In the genomic region with DNA sequence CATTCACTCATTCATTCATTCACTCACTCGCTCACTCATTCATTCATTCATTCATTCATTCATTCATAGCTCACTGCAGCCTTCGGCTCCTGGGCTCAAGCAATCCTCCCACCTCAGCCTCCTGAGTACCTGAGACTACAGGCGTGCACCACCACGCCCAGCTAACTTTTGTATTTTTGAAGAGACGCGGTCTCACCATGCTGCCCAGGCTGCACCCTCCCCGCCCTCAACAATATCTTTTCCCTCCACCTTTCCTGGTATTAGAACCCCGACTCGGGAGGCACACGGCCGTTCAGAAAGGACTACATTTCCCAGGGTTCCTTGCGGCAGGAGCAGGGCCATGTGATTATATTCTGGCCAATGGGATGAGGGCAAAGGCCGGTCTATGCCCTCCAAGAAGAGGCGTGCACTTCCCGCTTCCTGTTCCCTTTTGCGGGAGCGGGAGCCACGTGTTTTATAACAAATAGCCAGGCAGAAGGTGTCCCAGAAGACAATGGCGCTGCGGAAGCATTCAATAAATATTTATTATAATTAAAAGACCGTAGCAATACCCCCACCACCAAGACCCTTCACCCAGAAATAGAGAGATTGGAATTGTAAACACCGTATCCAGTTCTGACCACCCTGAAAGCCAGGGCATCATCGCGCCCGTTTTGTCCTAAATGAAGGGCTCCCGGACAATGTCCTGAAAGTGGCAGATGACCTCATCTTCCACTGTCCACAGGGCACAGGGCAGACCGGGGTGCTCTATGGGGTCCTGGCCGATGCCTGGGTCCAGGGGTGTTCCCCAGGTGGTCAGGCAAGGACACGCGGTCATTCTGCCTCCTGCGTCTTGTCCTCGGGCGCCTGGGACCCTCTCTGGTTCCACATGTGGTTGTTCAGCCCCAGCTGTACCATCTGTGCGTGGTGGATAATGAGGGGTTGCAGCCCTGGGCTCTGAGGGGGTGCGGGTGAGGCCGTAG, we compare ENCODE assay signal across 8 cellular contexts. TPM values are rescaled to one million over a fixed set of nuclear protein-coding genes. Genes with fewer than 3 reads are reported as not detected.
DNase-seq lines count a peak whose midpoint lies in the region; ATAC-seq and TF ChIP-seq lines count a peak whose summit lies in the region.

No MANE protein-coding gene starts in this region.

- CTCF ChIA-PET in PC-3 (lab: Charles Lee), result no interaction called here

- peaks cover 3% of the 10 kb centered on the region for H3F3A ChIP-seq in PC-3 (ENCODE audit: low read length, unreplicated experiment)

- H3K9ac ChIP-seq in PC-3 (ENCODE audit: low read length) (peak overlapping the region; percentile 24), mucosa of rectum (ENCODE audit: low read depth in 1 of 2, low read length in 2 of 2) (no peak overlapping the region)

- H3K9me3 ChIP-seq in PC-3 (ENCODE audit: low read length), result no peaks in the 10 kb centered on the region
- H3K9me3 ChIP-seq in mucosa of rectum (ENCODE audit: control insufficient read depth in 2 of 2, low read length in 2 of 2), result no peaks in the 10 kb centered on the region

- TF ChIP-seq RAD21 in Ishikawa (IDR thresholded peaks at IDR 0.05; ENCODE audit: low read depth), result no peak

- BruUV-seq in PC-3 (replicated peaks; lab: Mats Ljungman, UMichigan), result no TSS peak

- H4K20me1 ChIP-seq in PC-3 (ENCODE audit: low read length), result no peaks in the 10 kb centered on the region

- H3K27me3 ChIP-seq in PC-3 (ENCODE audit: low read length) (no peaks in the 10 kb centered on the region), mucosa of rectum (ENCODE audit: control insufficient read depth in 2 of 2, insufficient read depth in 2 of 2, low read length in 2 of 2) (no peaks in the 10 kb centered on the region)

- DNase-seq in DMS 273 treated with DMSO at 0.1 percent for 48 hours (lab: John Stamatoyannopoulos, UW) (peak; percentile 93), PC-3 (peak; percentile 93), activated T-cell treated with anti-CD3 and anti-CD28 coated beads for 24 hours (ENCODE audit: low read depth) (peak; percentile 77), epithelial cell of esophagus (ENCODE audit: low read depth) (peak; percentile 90)
- peak; percentile 69 for DNase-seq in stimulated activated CD8-positive, alpha-beta memory T cell treated with anti-CD3 and anti-CD28 coated beads, Interleukin-4, amount 100 ng/mL, for 24 hours (ENCODE audit: low read depth)

- TF ChIP-seq CTCF in PC-3 (conservative IDR thresholded peaks at IDR 0.05; ENCODE audit: low read depth, low read length) (no peak), epithelial cell of esophagus (IDR thresholded peaks at IDR 0.05; ENCODE audit: insufficient read depth, low read depth, low read length, missing control alignments) (no peak)

- peak; percentile 59 for ATAC-seq in PC-3
- no peak for ATAC-seq in GM19035 (IDR thresholded peaks at IDR 0.05; ENCODE audit: unreplicated experiment)

- no peaks in the 10 kb centered on the region for H3K9me2 ChIP-seq in PC-3 (replicated peaks; ENCODE audit: low read length)

- H3K4me2 ChIP-seq in PC-3 (ENCODE audit: low read length), result peak overlapping the region; percentile 57

- peak overlapping the region; percentile 57 for H2AFZ ChIP-seq in PC-3 (ENCODE audit: low read length)

- peak overlapping the region; percentile 15; the same call in 1 of the 2 replicates for H3K27ac ChIP-seq in PC-3 (ENCODE audit: low read length)
- no peak overlapping the region for H3K27ac ChIP-seq in mucosa of rectum (ENCODE audit: low read depth in 2 of 2, low read length in 2 of 2)

- no peaks in the 10 kb centered on the region for H3K79me2 ChIP-seq in PC-3 (ENCODE audit: low read length)

- H3K4me1 ChIP-seq in PC-3 (ENCODE audit: insufficient read depth, low read length) (peaks cover 16% of the 10 kb centered on the region), mucosa of rectum (ENCODE audit: control insufficient read depth in 2 of 2, insufficient read depth in 2 of 2, low read length in 2 of 2) (peaks cover 10 to 14% of the 10 kb centered on the region in 2 donors)

- H3K36me3 ChIP-seq in PC-3 (ENCODE audit: low read depth, low read length), result peaks cover 27% of the 10 kb centered on the region
- H3K36me3 ChIP-seq in mucosa of rectum (ENCODE audit: control insufficient read depth in 2 of 2, insufficient read depth in 2 of 2, low read length in 2 of 2), result peaks cover 22% of the 10 kb centered on the region in 2 donors

- intact Hi-C loops in PC-3 (cut with micrococcal nuclease), result no loop called here

- no peak for TF ChIP-seq EP300 in Ishikawa (IDR thresholded peaks at IDR 0.05; ENCODE audit: borderline replicate concordance)

- POLR2A ChIA-PET in PC-3 (lab: Charles Lee; ENCODE audit: unreplicated experiment), result no interaction called here

- H3K4me3 ChIP-seq in PC-3 (ENCODE audit: low read length) (peak overlapping the region; percentile 21; the same call in 1 of the 2 replicates), epithelial cell of esophagus (ENCODE audit: low read length) (no peak overlapping the region), mucosa of rectum (ENCODE audit: low read length in 2 of 2) (peak overlapping the region; percentile 32 to 60)

TF ChIP-seq in Ishikawa, 13 proteins besides CTCF, POLR2A, EP300 and RAD21:
- TF ChIP-seq YY1 (IDR thresholded peaks at IDR 0.05; ENCODE audit: low read depth) (peak; percentile 62), TEAD4 (IDR thresholded peaks at IDR 0.05) (no peak), TAF1 (IDR thresholded peaks at IDR 0.05; ENCODE audit: low read depth) (no peak), EGR1 (IDR thresholded peaks at IDR 0.05) (no peak), CREB1 (IDR thresholded peaks at IDR 0.05; ENCODE audit: low read depth) (no peak), TCF12 (IDR thresholded peaks at IDR 0.05; ENCODE audit: low read depth) (no peak), USF1 (IDR thresholded peaks at IDR 0.05) (peak; percentile 99), NFIC (IDR thresholded peaks at IDR 0.05) (no peak), MAX (IDR thresholded peaks at IDR 0.05) (peak; percentile 99), CEBPB (IDR thresholded peaks at IDR 0.05) (no peak), FOXM1 (IDR thresholded peaks at IDR 0.05; ENCODE audit: borderline replicate concordance, low read depth) (no peak), REST (IDR thresholded peaks at IDR 0.05; ENCODE audit: low read depth) (no peak)
TF ChIP-seq in Ishikawa: peak in this region for 3.

RNA-seq across cellular contexts. Expression of gene TICAM1, which starts 15.8 kb away (rescaled TPM):
- 6.5 and 17.0 TPM in 2 replicates for total RNA-seq in PC-3 (2014; rRNA removed)

RNA-seq across cellular contexts. Expression of gene FEM1A, which starts 24.2 kb away (rescaled TPM):
- 28.1 and 30.6 TPM in 2 replicates for total RNA-seq in PC-3 (2014; rRNA removed)

RNA-seq across cellular contexts. Expression of gene PLIN3, which starts 51.8 kb away (rescaled TPM):
- total RNA-seq in PC-3 (2014; rRNA removed), result 136 and 159 TPM in 2 replicates
